In genomic region chr2:42284019-42284418, GRCh38 we compare ENCODE assay signal across 36 cellular contexts.
"Had no signal": no experiment of that assay in that cellular context is flagged by ENCODE, and none has a peak within 500 bp of the region (broad histone marks: within the 10 kb centered on the region; RNA-seq: fewer than 3 reads in every experiment).

No MANE protein-coding gene starts in this region.

- H3K9me3 ChIP-seq: MG63, Peyer's patch, SJSA1, SK-N-SH had no signal

- H3K4me2 ChIP-seq: SK-N-SH had no signal

- H3K9ac ChIP-seq: SK-N-SH had no signal

- H3K27me3 ChIP-seq: MG63, Peyer's patch, SJSA1 had no signal

- H3K4me1 ChIP-seq: Peyer's patch, SJSA1 had no signal

- H3K4me3 ChIP-seq: MG63, Peyer's patch, SJSA1 had no signal

- FAIRE-seq: bronchial epithelial cell had no signal

- H3K4me3 Mint-ChIP-seq: activated B cell treated with CpG ODN at 0.5 μM for 24 hours; activated CD4-positive, alpha-beta memory T cell treated with anti-CD3 and anti-CD28 coated beads for 36 hours; activated naive CD4-positive, alpha-beta T cell treated with anti-CD3 and anti-CD28 coated beads, Interleukin-2, amount 10 ng/mL, durations not matched to agents 7 days and 5 days; activated T-cell treated with anti-CD3 and anti-CD28 coated beads, Interleukin-2, amount 50 U/mL, for 24 hours; activated T-helper 1 cell treated with anti-CD3 and anti-CD28 coated beads, Interleukin-12 subunit alpha, Interleukin-12 subunit beta, Interleukin-2, Interleukin-4 antibody, amounts not matched to agents 30 ng/mL and 10 ng/mL and 1 ng/mL, durations not matched to agents 14 hours and 24 hours and 36 hours; brain had no signal

- DNase-seq: activated B cell treated with CpG ODN at 0.5 μM for 24 hours; activated CD4-positive, alpha-beta memory T cell treated with anti-CD3 and anti-CD28 coated beads for 36 hours; activated CD4-positive, alpha-beta T cell treated with anti-CD3 and anti-CD28 coated beads for 4 hours; activated CD4-positive, alpha-beta T cell treated with anti-CD3 and anti-CD28 coated beads, Interleukin-2, amount 50 U/mL, for 1 hour; activated CD4-positive, CD25-positive, alpha-beta regulatory T cell treated with anti-CD3 and anti-CD28 coated beads, Interleukin-2, amount 50 U/mL, for 72 hours; activated gamma-delta T cell treated with Interleukin-2 at 50 U/mL for 16 hours; activated naive CD4-positive, alpha-beta T cell treated with anti-CD3 and anti-CD28 coated beads, Interleukin-2, amount 10 ng/mL, durations not matched to agents 7 days and 5 days; activated T-cell treated with anti-CD3 and anti-CD28 coated beads, Interleukin-2, amount 50 U/mL, for 24 hours; anterior cingulate cortex; caudate nucleus; cerebellar nuclear complex; Kasumi-1; KG1; MG63; NCI-H1048; NCI-H1105 treated with DMSO at 0.1 percent for 48 hours; NCI-H1436; NCI-H1694; NCI-H1930; NCI-H2081 treated with DMSO at 0.1 percent for 48 hours; NCI-H226; NCI-H446 treated with DMSO at 0.1 percent for 48 hours; NCI-H524; NCI-H69; PC-3; Peyer's patch; RPMI8226; SHP77 treated with DMSO at 0.1 percent for 48 hours; SK-N-SH; T-helper 2 cell; T-helper 9 cell had no signal

- H3K27ac Mint-ChIP-seq: activated B cell treated with CpG ODN at 0.5 μM for 24 hours; activated CD4-positive, alpha-beta memory T cell treated with anti-CD3 and anti-CD28 coated beads for 36 hours; activated naive CD4-positive, alpha-beta T cell treated with anti-CD3 and anti-CD28 coated beads, Interleukin-2, amount 10 ng/mL, durations not matched to agents 7 days and 5 days; activated T-cell treated with anti-CD3 and anti-CD28 coated beads, Interleukin-2, amount 50 U/mL, for 24 hours; activated T-helper 1 cell treated with anti-CD3 and anti-CD28 coated beads, Interleukin-12 subunit alpha, Interleukin-12 subunit beta, Interleukin-2, Interleukin-4 antibody, amounts not matched to agents 30 ng/mL and 10 ng/mL and 1 ng/mL, durations not matched to agents 14 hours and 24 hours and 36 hours; brain had no signal

- H3K4me1 Mint-ChIP-seq: activated B cell treated with CpG ODN at 0.5 μM for 24 hours, brain had no signal

- H3K27ac ChIP-seq: Peyer's patch, SJSA1, VCaP had no signal

- H3K27me3 Mint-ChIP-seq: activated B cell treated with CpG ODN at 0.5 μM for 24 hours; activated CD4-positive, alpha-beta memory T cell treated with anti-CD3 and anti-CD28 coated beads for 36 hours; activated naive CD4-positive, alpha-beta T cell treated with anti-CD3 and anti-CD28 coated beads, Interleukin-2, amount 10 ng/mL, durations not matched to agents 7 days and 5 days; activated T-cell treated with anti-CD3 and anti-CD28 coated beads, Interleukin-2, amount 50 U/mL, for 24 hours; brain had no signal

- H3K36me3 ChIP-seq: MG63 had no signal

- ATAC-seq: PC-3 had no signal

- H3K9me3 Mint-ChIP-seq: activated B cell treated with CpG ODN at 0.5 μM for 24 hours; activated CD4-positive, alpha-beta memory T cell treated with anti-CD3 and anti-CD28 coated beads for 36 hours; activated naive CD4-positive, alpha-beta T cell treated with anti-CD3 and anti-CD28 coated beads, Interleukin-2, amount 10 ng/mL, durations not matched to agents 7 days and 5 days; activated T-cell treated with anti-CD3 and anti-CD28 coated beads, Interleukin-2, amount 50 U/mL, for 24 hours; activated T-helper 1 cell treated with anti-CD3 and anti-CD28 coated beads, Interleukin-12 subunit alpha, Interleukin-12 subunit beta, Interleukin-2, Interleukin-4 antibody, amounts not matched to agents 30 ng/mL and 10 ng/mL and 1 ng/mL, durations not matched to agents 14 hours and 24 hours and 36 hours; brain had no signal
